Comparison of ENCODE assay signal across 10 cellular contexts in the genomic region with DNA sequence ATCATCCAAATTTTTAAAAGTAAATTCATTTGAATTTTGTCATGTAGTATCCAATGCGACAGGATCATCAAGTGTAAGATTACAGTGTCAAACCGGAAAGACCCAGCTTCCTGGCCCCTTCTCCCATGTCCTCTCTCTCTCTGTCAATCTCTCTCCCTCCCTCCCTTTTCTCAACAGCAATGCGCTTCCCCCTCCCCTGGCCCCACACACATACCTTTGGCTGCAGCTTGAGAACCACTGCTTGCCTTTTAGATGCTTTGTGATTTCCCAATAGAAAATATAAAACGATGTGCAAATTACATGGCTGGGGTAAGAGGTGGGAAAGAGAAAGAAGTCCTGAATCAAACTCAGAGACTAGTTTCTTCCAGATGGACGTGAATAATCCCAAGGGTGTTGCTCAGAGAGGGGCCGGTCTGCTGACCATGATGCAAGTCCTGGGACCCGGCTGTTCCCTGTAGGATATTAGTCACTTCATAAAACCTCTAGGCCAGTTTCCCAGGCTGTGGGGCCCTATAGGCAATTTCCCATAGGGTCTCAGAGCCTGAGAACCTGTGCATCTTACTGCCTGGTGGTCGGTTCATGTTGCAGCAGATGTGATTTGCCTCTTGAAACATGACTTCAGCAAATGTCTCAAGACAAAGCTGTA. TPM values are rescaled to one million over a fixed set of nuclear protein-coding genes. Genes with fewer than 3 reads are reported as not detected.
DNase-seq lines count a peak whose midpoint lies in the region; ATAC-seq and TF ChIP-seq lines count a peak whose summit lies in the region.
"Had no signal": no experiment of that assay in that cellular context is flagged by ENCODE, and none has a peak within 500 bp of the region (broad histone marks: within the 10 kb centered on the region; RNA-seq: fewer than 3 reads in every experiment).

No MANE protein-coding gene starts in this region.

- H2AK5ac ChIP-seq in trophoblast cell (ENCODE audit: low read length): no peak overlapping the region

- peak; percentile 52 for DNase-seq in A172 (ENCODE audit: low spot score)
- peak; percentile 82 for DNase-seq in HFFc6
- peak; percentile 52 for DNase-seq in dedifferentiated amniotic fluid mesenchymal stem cell (ENCODE audit: extremely low spot score)
- no peak for DNase-seq in posterior vena cava (ENCODE audit: low spot score)
- no peak for DNase-seq in trophoblast cell
- DNase-seq in NCI-H82 (lab: John Stamatoyannopoulos, UW): no peak
- DNase-seq: activated CD4-positive, CD25-positive, alpha-beta regulatory T cell treated with anti-CD3 and anti-CD28 coated beads, Interleukin-2, amount 50 U/mL, for 72 hours had no signal

- no peak for ATAC-seq in HG03039 (IDR thresholded peaks at IDR 0.05; ENCODE audit: unreplicated experiment)

- H4K12ac ChIP-seq in trophoblast cell (ENCODE audit: low read depth, low read length): no peak overlapping the region

- H3K79me2 ChIP-seq in trophoblast cell (ENCODE audit: control insufficient read depth, insufficient read depth, low read length, poor library complexity): no peaks in the 10 kb centered on the region

- H3K27ac Mint-ChIP-seq in HFFc6: peak overlapping the region; percentile 79

- H4K91ac ChIP-seq in trophoblast cell (ENCODE audit: low read depth, low read length): no peak overlapping the region

- peak overlapping the region; percentile 68; the same call in 1 of the 2 replicates for H3K4me3 Mint-ChIP-seq in HFFc6

- H3K23ac ChIP-seq in trophoblast cell (ENCODE audit: low read length): no peak overlapping the region

- no peaks in the 10 kb centered on the region for H3K27me3 ChIP-seq in trophoblast cell (ENCODE audit: insufficient read depth, low read length)

- no peak overlapping the region for H2BK120ac ChIP-seq in trophoblast cell (ENCODE audit: insufficient read depth, low read length, poor library complexity)

- no peak overlapping the region for H2AFZ ChIP-seq in trophoblast cell (ENCODE audit: insufficient read depth, low read length, poor library complexity)

- H3K9ac ChIP-seq in trophoblast cell (ENCODE audit: low read length): no peak overlapping the region
- H3K9ac ChIP-seq: KMS-11 had no signal

- peak; percentile 6; the same call in 1 of the 2 replicates for TF ChIP-seq CTCF in HFFc6 (IDR thresholded peaks at IDR 0.05)

- H3K9me3 Mint-ChIP-seq in HFFc6: no peaks in the 10 kb centered on the region

- H3K9me3 ChIP-seq in mesodermal cell (ENCODE audit: control insufficient read depth, low read length): no peaks in the 10 kb centered on the region
- no peaks in the 10 kb centered on the region for H3K9me3 ChIP-seq in trophoblast cell (ENCODE audit: insufficient read depth, low read depth, low read length)

- H4K8ac ChIP-seq in trophoblast cell (ENCODE audit: low read depth, low read length): no peak overlapping the region

- H3K4me3 ChIP-seq in mesodermal cell (ENCODE audit: extremely low read depth, insufficient read depth, low read length, poor library complexity, severe bottlenecking): no peak overlapping the region
- no peak overlapping the region for H3K4me3 ChIP-seq in trophoblast cell (ENCODE audit: low read depth, low read length)

- intact Hi-C loops in posterior vena cava (cut with DNase I): no loop called here

- H3K27me3 Mint-ChIP-seq in HFFc6 (ENCODE audit: insufficient read depth): peaks cover under 1% of the 10 kb centered on the region

- H3K27ac ChIP-seq in mesodermal cell (ENCODE audit: low read depth, low read length, severe bottlenecking) (peak overlapping the region; percentile 66), trophoblast cell (ENCODE audit: low read depth, low read length) (no peak overlapping the region)
- H3K27ac ChIP-seq: KMS-11 had no signal

- no peaks in the 10 kb centered on the region for H3K79me1 ChIP-seq in trophoblast cell (ENCODE audit: low read length)

- 61 to 70% methylated on average over 4 to 6 of the region's 8 CpGs for WGBS in mesodermal cell (ENCODE audit: insufficient coverage in 2 of 2), 2 experiments
- no CpG with 5 or more reads among the region's 8 CpGs for WGBS in trophoblast cell (ENCODE audit: extremely low coverage, insufficient coverage, insufficient read length)

- no peak overlapping the region for H3K4me2 ChIP-seq in trophoblast cell (ENCODE audit: low read length)
- H3K4me2 ChIP-seq: KMS-11 had no signal

- H3K36me3 ChIP-seq in mesodermal cell (ENCODE audit: control insufficient read depth, insufficient read depth, low read length): no peaks in the 10 kb centered on the region
- no peaks in the 10 kb centered on the region for H3K36me3 ChIP-seq in trophoblast cell (ENCODE audit: control insufficient read depth in 1 of 2, insufficient read depth in 2 of 2, low read length in 2 of 2)

- no peak overlapping the region for H2BK5ac ChIP-seq in trophoblast cell (ENCODE audit: low read depth, low read length, poor library complexity)

- H3K18ac ChIP-seq in trophoblast cell (ENCODE audit: low read length): no peak overlapping the region

- no peak overlapping the region for H2BK12ac ChIP-seq in trophoblast cell (ENCODE audit: low read length)

- H3K4me1 ChIP-seq in mesodermal cell (ENCODE audit: control insufficient read depth, insufficient read depth, low read length, poor library complexity, severe bottlenecking) (peaks cover 22% of the 10 kb centered on the region), trophoblast cell (ENCODE audit: control insufficient read depth in 1 of 2, insufficient read depth in 2 of 2, low read length in 2 of 2) (peaks cover under 1 to 3% of the 10 kb centered on the region in 2 experiments)

- H3K4me1 Mint-ChIP-seq in HFFc6 (ENCODE audit: low read depth): peaks cover 36% of the 10 kb centered on the region

- H3K36me3 Mint-ChIP-seq in HFFc6 (ENCODE audit: low read depth): no peaks in the 10 kb centered on the region

- no peak overlapping the region for H3K4ac ChIP-seq in trophoblast cell (ENCODE audit: low read depth, low read length)

- no peak overlapping the region for H3K14ac ChIP-seq in trophoblast cell (ENCODE audit: low read length)

RNA-seq across cellular contexts. Expression of a gene that starts 34.3 kb away (rescaled TPM):
- 39.4 and 45.4 TPM in 2 replicates for total RNA-seq in A172 (2014; rRNA removed; shearing (Covaris generic))
- total RNA-seq in HFFc6 (2021; fragmentation: NEBNext Ultra II Directional; extraction: Animal tissue kit (Norgen Biotek cat#: 25700)): 10 to 100 TPM; 55.2 to 78.6 (median 73.2) TPM
- 90.5 TPM for polyA plus RNA-seq in mesodermal cell (2013, experiment 1 of 2)
- polyA plus RNA-seq in mesodermal cell (2013, experiment 2 of 2): 75.7 TPM
- total RNA-seq in posterior vena cava: 10 to 100 TPM; 61.0 to 62.5 TPM
- polyA plus RNA-seq in trophoblast cell (2013): 103 and 111 TPM in 2 replicates

Comparison
In these comparisons a context has a peak if more than half of its experiments do, and no peak if none do; other contexts are left out.
1. DNase-seq: peak in A172 (single experiment), HFFc6 (single experiment) and dedifferentiated amniotic fluid mesenchymal stem cell (single experiment); none in posterior vena cava (single experiment), trophoblast cell (0 of 2) and NCI-H82 (single experiment).